In the genomic region with DNA sequence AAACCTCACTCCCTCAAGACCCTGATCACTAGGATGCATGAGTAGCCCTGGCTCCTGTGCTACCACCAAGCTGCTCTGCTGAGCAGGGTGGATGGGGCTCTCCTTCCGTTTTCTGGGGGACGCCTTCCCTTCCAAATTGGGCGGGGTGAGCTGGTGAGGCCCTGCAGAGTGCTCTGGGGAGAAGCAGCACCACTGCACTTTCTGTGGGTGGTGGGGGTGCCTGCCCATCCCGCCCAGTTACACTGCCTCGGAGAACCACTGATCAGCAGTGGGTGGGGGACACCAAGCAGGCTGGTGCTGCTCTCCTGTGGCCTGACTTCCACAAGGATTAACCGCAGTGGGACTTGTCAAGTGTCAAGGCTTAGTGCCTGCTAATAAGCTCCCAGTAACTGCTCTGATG, we compare ENCODE assay signal across 27 cellular contexts. TPM values are rescaled to one million over a fixed set of nuclear protein-coding genes. Genes with fewer than 3 reads are reported as not detected.
DNase-seq lines count a peak whose midpoint lies in the region; ATAC-seq and TF ChIP-seq lines count a peak whose summit lies in the region.
"Had no signal": no experiment of that assay in that cellular context is flagged by ENCODE, and none has a peak within 500 bp of the region (broad histone marks: within the 10 kb centered on the region; RNA-seq: fewer than 3 reads in every experiment).

No MANE protein-coding gene starts in this region.

- H3K4me1 ChIP-seq in mammary epithelial cell (ENCODE audit: insufficient read depth, low read length) (no peaks in the 10 kb centered on the region), SJSA1 (replicated peaks) (peaks cover 82% of the 10 kb centered on the region), lower lobe of right lung (peaks cover 6% of the 10 kb centered on the region), suprapubic skin (peaks cover 13% of the 10 kb centered on the region)
- H3K4me1 ChIP-seq: left lung, Peyer's patch, psoas muscle had no signal

- POLR2A ChIA-PET in MCF 10A (lab: Yijun Ruan, JAX) = interaction anchor here (0.7 to 2.3 kb wide), 4 partner anchors 10 to 162 kb away, joined by 3 to 12 read pairs (median 3); no protein-coding TSS in a partner anchor

- H3K4me3 Mint-ChIP-seq in MCF 10A (ENCODE audit: unreplicated experiment) (peak overlapping the region; percentile 22), Calu3 (ENCODE audit: low read depth, unreplicated experiment) (no peak overlapping the region)
- H3K4me3 Mint-ChIP-seq: activated CD4-positive, alpha-beta T cell treated with anti-CD3 and anti-CD28 coated beads, Interleukin-2, amount 10 ng/mL, durations not matched to agents 24 days and 14 days; activated naive CD4-positive, alpha-beta T cell treated with anti-CD3 and anti-CD28 coated beads, Interleukin-2, amount 50 U/mL, for 24 hours; naive thymus-derived CD4-positive, alpha-beta T cell; stimulated activated memory B cell treated with anti-CD40 and anti-IgM and Interleukin-4, amounts not matched to agents 10 μg/mL and 1 μg/mL and 100 μg/mL, for 72 hours had no signal

- H3K27ac Mint-ChIP-seq in MCF 10A (ENCODE audit: low read depth, unreplicated experiment) (peak overlapping the region; percentile 85), Calu3 (ENCODE audit: unreplicated experiment) (no peak overlapping the region)
- H3K27ac Mint-ChIP-seq: activated CD4-positive, alpha-beta T cell treated with anti-CD3 and anti-CD28 coated beads, Interleukin-2, amount 10 ng/mL, durations not matched to agents 24 days and 14 days; activated naive CD4-positive, alpha-beta T cell treated with anti-CD3 and anti-CD28 coated beads, Interleukin-2, amount 50 U/mL, for 24 hours; naive thymus-derived CD4-positive, alpha-beta T cell; stimulated activated memory B cell treated with anti-CD40 and anti-IgM and Interleukin-4, amounts not matched to agents 10 μg/mL and 1 μg/mL and 100 μg/mL, for 72 hours had no signal

- no peak overlapping the region for H2AFZ ChIP-seq in mammary epithelial cell (ENCODE audit: low read depth, low read length)

- 100% methylated on average over 1 of the region's 6 CpGs for WGBS in mammary epithelial cell (ENCODE audit: low coverage, missing lambda C conversion rate)
- 80% methylated on average over 2 of the region's 6 CpGs for WGBS in suprapubic skin

- H3K36me3 ChIP-seq in mammary epithelial cell (ENCODE audit: insufficient read depth, low read length) (no peaks in the 10 kb centered on the region), SJSA1 (peaks cover 58% of the 10 kb centered on the region), lower lobe of right lung (peaks cover 34% of the 10 kb centered on the region), suprapubic skin (peaks cover 19% of the 10 kb centered on the region)
- H3K36me3 ChIP-seq: Peyer's patch, uterus had no signal

- H3K27ac ChIP-seq in mammary epithelial cell (ENCODE audit: insufficient read depth, low read depth, low read length) (no peak overlapping the region), SJSA1 (peak overlapping the region; percentile 78), lower lobe of right lung (no peak overlapping the region), suprapubic skin (peak overlapping the region; percentile 61)
- H3K27ac ChIP-seq: ascending aorta, left lung, Peyer's patch, psoas muscle, uterus had no signal

- no peaks in the 10 kb centered on the region for H4K20me1 ChIP-seq in mammary epithelial cell (ENCODE audit: insufficient read depth, low read length)

- DNase-seq in MCF 10A (ENCODE audit: unreplicated experiment) = no peak
- no peak for DNase-seq in mammary epithelial cell
- peak in 1 of 2 experiments; percentile 48 for DNase-seq in SJSA1 (ENCODE audit: low read depth in 1 of 2, low spot score in 2 of 2)
- DNase-seq in lower lobe of right lung = peak; percentile 19
- DNase-seq in suprapubic skin (ENCODE audit: low spot score in 2 of 2) = no peak
- DNase-seq in T1000 (lab: John Stamatoyannopoulos, UW) = no peak
- no peak for DNase-seq in Calu3
- no peak for DNase-seq in NOMO-1 (lab: John Stamatoyannopoulos, UW; ENCODE audit: unreplicated experiment in 2 of 2)
- DNase-seq: 8988T; activated CD4-positive, alpha-beta T cell treated with anti-CD3 and anti-CD28 coated beads, Interleukin-2, amount 10 ng/mL, durations not matched to agents 24 days and 14 days; activated CD8-positive, alpha-beta memory T cell treated with anti-CD3 and anti-CD28 coated beads for 24 hours; activated T-cell treated with anti-CD3 and anti-CD28 coated beads for 4 hours; central memory CD4-positive, alpha-beta T cell; DND-41; H7; Kasumi-1; naive thymus-derived CD4-positive, alpha-beta T cell; NCI-H1436; NCI-H2081; NCI-H524 treated with DMSO at 0.1 percent for 48 hours; Peyer's patch; psoas muscle; uterus had no signal

- no peak overlapping the region for H3K9ac ChIP-seq in mammary epithelial cell (ENCODE audit: insufficient read depth, low read length)

- H3K4me1 Mint-ChIP-seq in MCF 10A (ENCODE audit: insufficient read depth, unreplicated experiment) = peaks cover 34% of the 10 kb centered on the region
- peaks cover 29% of the 10 kb centered on the region for H3K4me1 Mint-ChIP-seq in Calu3 (ENCODE audit: low read depth, unreplicated experiment)
- H3K4me1 Mint-ChIP-seq: activated CD4-positive, alpha-beta T cell treated with anti-CD3 and anti-CD28 coated beads, Interleukin-2, amount 10 ng/mL, durations not matched to agents 24 days and 14 days; activated naive CD4-positive, alpha-beta T cell treated with anti-CD3 and anti-CD28 coated beads, Interleukin-2, amount 50 U/mL, for 24 hours; naive thymus-derived CD4-positive, alpha-beta T cell; stimulated activated memory B cell treated with anti-CD40 and anti-IgM and Interleukin-4, amounts not matched to agents 10 μg/mL and 1 μg/mL and 100 μg/mL, for 72 hours had no signal

- no peaks in the 10 kb centered on the region for H3K9me3 Mint-ChIP-seq in MCF 10A (ENCODE audit: unreplicated experiment)
- no peaks in the 10 kb centered on the region for H3K9me3 Mint-ChIP-seq in Calu3 (ENCODE audit: low read depth, unreplicated experiment)
- H3K9me3 Mint-ChIP-seq: activated CD4-positive, alpha-beta T cell treated with anti-CD3 and anti-CD28 coated beads, Interleukin-2, amount 10 ng/mL, durations not matched to agents 24 days and 14 days; activated naive CD4-positive, alpha-beta T cell treated with anti-CD3 and anti-CD28 coated beads, Interleukin-2, amount 50 U/mL, for 24 hours; stimulated activated memory B cell treated with anti-CD40 and anti-IgM and Interleukin-4, amounts not matched to agents 10 μg/mL and 1 μg/mL and 100 μg/mL, for 72 hours had no signal

- CTCF ChIA-PET in MCF 10A (lab: Yijun Ruan, JAX) = interaction anchor here (0.7 to 11.3 kb wide), 3 partner anchors 40 to 517 kb away, joined by 3 to 167 read pairs (median 4); no protein-coding TSS in a partner anchor
- CTCF ChIA-PET in mammary epithelial cell (lab: Charles Lee; ENCODE audit: low non-redundant PET) = no interaction called here
- CTCF ChIA-PET in Calu3 (lab: Charles Lee) = interaction anchor here (1.1 kb wide), 1 partner anchor 140 kb away, joined by 3 read pairs; no protein-coding TSS in a partner anchor

- dilution Hi-C loops in mammary epithelial cell (cut with HindIII; ENCODE audit: low sequenced_read_pairs) = no loop called here

- no peak for ATAC-seq in lower lobe of right lung
- ATAC-seq: left lung; naive thymus-derived CD4-positive, alpha-beta T cell; psoas muscle; stimulated activated memory B cell treated with anti-CD40 and anti-IgM and Interleukin-4, amounts not matched to agents 10 μg/mL and 1 μg/mL and 100 μg/mL, for 72 hours had no signal

- H3K4me3 ChIP-seq in mammary epithelial cell (replicated peaks in 1 of 3; ENCODE audit: insufficient read depth in 1 of 3, low read depth in 2 of 3, low read length in 3 of 3) (no peak overlapping the region), SJSA1 (no peak overlapping the region), lower lobe of right lung (no peak overlapping the region), suprapubic skin (no peak overlapping the region)
- H3K4me3 ChIP-seq: ascending aorta, left lung, Peyer's patch, psoas muscle, uterus had no signal

- BruUV-seq in MCF 10A (replicated peaks; lab: Mats Ljungman, UMichigan) = no TSS peak
- no TSS peak for BruUV-seq in mammary epithelial cell (replicated peaks; lab: Mats Ljungman, UMichigan)
- BruUV-seq in Calu3 (replicated peaks; lab: Mats Ljungman, UMichigan) = no TSS peak

- in situ Hi-C loops in mammary epithelial cell (cut with MboI; ENCODE audit: low sequenced_read_pairs in 2 of 2) = no loop called here

- H3K27me3 Mint-ChIP-seq in MCF 10A (ENCODE audit: insufficient read depth, unreplicated experiment) (no peaks in the 10 kb centered on the region), Calu3 (ENCODE audit: unreplicated experiment) (peaks cover 14% of the 10 kb centered on the region)

- TF ChIP-seq POLR2A in suprapubic skin (IDR thresholded peaks at IDR 0.05) = no peak

- intact Hi-C loops in MCF 10A (cut with micrococcal nuclease) = no loop called here
- intact Hi-C loops in mammary epithelial cell (cut with micrococcal nuclease) = no loop called here
- intact Hi-C loops in lower lobe of right lung (cut with DNase I) = no loop called here
- intact Hi-C loops in Calu3 (cut with micrococcal nuclease; ENCODE audit: unreplicated experiment) = loop anchor here (5.0 kb wide), 1 partner anchor 138 kb away; no protein-coding TSS in a partner anchor

- TF ChIP-seq CTCF in MCF 10A (IDR thresholded peaks at IDR 0.05; ENCODE audit: unreplicated experiment) (no peak), mammary epithelial cell (conservative IDR thresholded peaks at IDR 0.05 in 1 of 2, IDR thresholded peaks at IDR 0.05 in 1 of 2; ENCODE audit: extremely low read depth in 1 of 2, insufficient read depth in 1 of 2, low read depth in 1 of 2, low read length in 2 of 2) (no peak), lower lobe of right lung (IDR thresholded peaks at IDR 0.05) (no peak), suprapubic skin (IDR thresholded peaks at IDR 0.05) (no peak), Calu3 (IDR thresholded peaks at IDR 0.05; ENCODE audit: unreplicated experiment) (no peak)

- no peaks in the 10 kb centered on the region for H3K27me3 ChIP-seq in mammary epithelial cell (ENCODE audit: insufficient read depth, low read length)
- no peaks in the 10 kb centered on the region for H3K27me3 ChIP-seq in SJSA1 (replicated peaks)
- H3K27me3 ChIP-seq in lower lobe of right lung (ENCODE audit: low read depth) = no peaks in the 10 kb centered on the region
- no peaks in the 10 kb centered on the region for H3K27me3 ChIP-seq in suprapubic skin
- H3K27me3 ChIP-seq: ascending aorta, Peyer's patch, uterus had no signal

- no peak for TF ChIP-seq EP300 in suprapubic skin (IDR thresholded peaks at IDR 0.05)

- H3K9me3 ChIP-seq in mammary epithelial cell (replicated peaks; ENCODE audit: insufficient read depth, low read length) = peaks cover 10% of the 10 kb centered on the region
- H3K9me3 ChIP-seq in SJSA1 (replicated peaks) = no peaks in the 10 kb centered on the region
- H3K9me3 ChIP-seq in lower lobe of right lung = no peaks in the 10 kb centered on the region
- no peaks in the 10 kb centered on the region for H3K9me3 ChIP-seq in suprapubic skin
- H3K9me3 ChIP-seq: ascending aorta, left lung, Peyer's patch, psoas muscle, uterus had no signal

- no peaks in the 10 kb centered on the region for H3K79me2 ChIP-seq in mammary epithelial cell (ENCODE audit: insufficient read depth, low read length)

- H3K4me2 ChIP-seq in mammary epithelial cell (ENCODE audit: insufficient read depth, low read depth, low read length) = no peak overlapping the region

- peaks cover 20% of the 10 kb centered on the region for H3K36me3 Mint-ChIP-seq in MCF 10A (ENCODE audit: insufficient read depth, unreplicated experiment)
- H3K36me3 Mint-ChIP-seq in Calu3 (ENCODE audit: insufficient read depth, unreplicated experiment) = peaks cover 5% of the 10 kb centered on the region
- H3K36me3 Mint-ChIP-seq: activated naive CD4-positive, alpha-beta T cell treated with anti-CD3 and anti-CD28 coated beads, Interleukin-2, amount 50 U/mL, for 24 hours; naive thymus-derived CD4-positive, alpha-beta T cell; stimulated activated memory B cell treated with anti-CD40 and anti-IgM and Interleukin-4, amounts not matched to agents 10 μg/mL and 1 μg/mL and 100 μg/mL, for 72 hours had no signal

RNA-seq across cellular contexts. Expression of gene GFPT2, which starts 19.0 kb away (rescaled TPM):
- total RNA-seq in MCF 10A (2022) (8.2 and 15.7 TPM in 2 replicates), mammary epithelial cell (under 1 TPM in 1 of 2 donors, not detected in 1; 0.83 TPM), lower lobe of right lung (13.4 TPM), suprapubic skin (1 to 10 TPM; 2.9 to 6.9 (median 4.3) TPM), Calu3 (2022) (0.12 TPM in 1 of 2 replicates, not detected in the other)
- 0.15 TPM for polyA plus RNA-seq in mammary epithelial cell
- not detected for polyA minus RNA-seq in mammary epithelial cell
- total RNA-seq in SJSA1 (2014; rRNA removed; shearing (Covaris generic)) = 125 and 138 TPM in 2 replicates
- polyA plus RNA-seq: naive thymus-derived CD4-positive, alpha-beta T cell had no signal

RNA-seq across cellular contexts. Expression of gene MAPK9, which starts 42.3 kb away (rescaled TPM):
- total RNA-seq in MCF 10A (2022) (64.0 and 70.8 TPM in 2 replicates), mammary epithelial cell (10 to 100 TPM; 24.2 to 38.2 TPM), lower lobe of right lung (43.1 TPM), suprapubic skin (10 to 100 TPM; 17.6 to 21.8 (median 19.5) TPM), Calu3 (2022) (63.3 and 65.4 TPM in 2 replicates)
- polyA plus RNA-seq in mammary epithelial cell = 31.0 TPM
- polyA minus RNA-seq in mammary epithelial cell = 21.5 TPM
- 44.9 and 82.1 TPM in 2 replicates for total RNA-seq in SJSA1 (2014; rRNA removed; shearing (Covaris generic))

Comparison
In these comparisons a context has a peak if more than half of its experiments do, and no peak if none do; other contexts are left out.
1. H3K27ac ChIP-seq: peak in SJSA1 (single experiment) and suprapubic skin (single experiment); none in mammary epithelial cell (single experiment) and lower lobe of right lung (single experiment).